ENCODE assay signal across 20 cellular contexts in the genomic region with DNA sequence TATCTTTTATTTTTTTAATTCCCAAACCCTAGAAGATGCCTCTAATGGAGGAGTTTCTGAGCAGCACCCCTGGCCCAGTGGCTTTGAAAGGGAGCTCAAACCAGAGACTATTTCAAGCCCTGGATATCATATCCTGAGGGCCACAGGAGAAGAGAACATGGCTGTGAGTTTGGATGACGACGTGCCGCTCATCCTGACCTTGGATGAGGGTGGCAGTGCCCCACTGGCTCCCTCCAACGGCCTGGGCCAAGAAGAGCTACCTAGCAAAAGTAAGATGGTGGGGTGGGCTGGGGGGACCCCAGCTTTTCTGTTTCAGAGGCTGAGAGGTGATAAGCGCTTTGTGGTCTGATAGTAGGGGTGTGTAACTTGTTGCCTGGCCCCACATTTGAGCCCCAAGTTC. TPM values are rescaled to one million over a fixed set of nuclear protein-coding genes. Genes with fewer than 3 reads are reported as not detected.
DNase-seq lines count a peak whose midpoint lies in the region; ATAC-seq and TF ChIP-seq lines count a peak whose summit lies in the region.
"Had no signal": no experiment of that assay in that cellular context is flagged by ENCODE, and none has a peak within 500 bp of the region (broad histone marks: within the 10 kb centered on the region; RNA-seq: fewer than 3 reads in every experiment).

No MANE protein-coding gene starts in this region.

- H3K9ac ChIP-seq in SU-DHL-6 (ENCODE audit: low read length): no peak overlapping the region

- no peaks in the 10 kb centered on the region for H3K9me3 Mint-ChIP-seq in Caco-2 (ENCODE audit: unreplicated experiment)
- no peaks in the 10 kb centered on the region for H3K9me3 Mint-ChIP-seq in stimulated activated naive B cell treated with anti-CD40 and anti-IgM and Interleukin-4, amounts not matched to agents 10 μg/mL and 1 μg/mL and 100 μg/mL, for 72 hours
- H3K9me3 Mint-ChIP-seq: CD4-positive, alpha-beta memory T cell; central memory CD8-positive, alpha-beta T cell; IgD-negative memory B cell had no signal

- H3K36me3 ChIP-seq in Caco-2 (ENCODE audit: control insufficient read depth, insufficient read depth, low read length) (peaks cover 5% of the 10 kb centered on the region), SU-DHL-6 (ENCODE audit: low read length) (peaks cover 11% of the 10 kb centered on the region), esophagus squamous epithelium (peaks cover 0 to 55% (median under 1%) of the 10 kb centered on the region in 3 donors)

- H2AFZ ChIP-seq in SU-DHL-6 (ENCODE audit: low read depth, low read length, severe bottlenecking): no peak overlapping the region

- H3K4me1 Mint-ChIP-seq in Caco-2 (ENCODE audit: low read depth, unreplicated experiment): peaks cover 16% of the 10 kb centered on the region
- H3K4me1 Mint-ChIP-seq in stimulated activated naive B cell treated with anti-CD40 and anti-IgM and Interleukin-4, amounts not matched to agents 10 μg/mL and 1 μg/mL and 100 μg/mL, for 72 hours: peaks cover 36 to 69% of the 10 kb centered on the region in 2 donors

- H3F3A ChIP-seq in SU-DHL-6 (ENCODE audit: insufficient read depth): peaks cover 36% of the 10 kb centered on the region

- H3K4me1 ChIP-seq in Caco-2: peaks cover 59% of the 10 kb centered on the region
- peaks cover 44 to 92% (median 45%) of the 10 kb centered on the region in 3 donors for H3K4me1 ChIP-seq in esophagus squamous epithelium

- no peak for DNase-seq in Caco-2
- no peak for DNase-seq in esophagus squamous epithelium (lab: John Stamatoyannopoulos, UW)
- DNase-seq in stimulated activated naive B cell treated with anti-CD40 and anti-IgM and Interleukin-4, amounts not matched to agents 10 μg/mL and 1 μg/mL and 100 μg/mL, for 72 hours: no peak
- no peak for DNase-seq in NCI-H2196 (lab: John Stamatoyannopoulos, UW; ENCODE audit: unreplicated experiment)
- no peak for DNase-seq in foreskin fibroblast
- DNase-seq: activated CD4-positive, alpha-beta T cell treated with anti-CD3 and anti-CD28 coated beads, Interleukin-2, amount 50 U/mL, for 1 hour; activated gamma-delta T cell treated with Interleukin-2 at 50 U/mL for 16 hours; CD4-positive, alpha-beta memory T cell; DMS79 treated with DMSO at 0.1 percent for 48 hours; effector memory CD4-positive, alpha-beta T cell; glutamatergic neuron; NCI-H1694; NCI-H2227 treated with DMSO at 0.1 percent for 48 hours; NCI-H82; Peyer's patch had no signal

- no peak for TF ChIP-seq CTCF in Caco-2 (IDR thresholded peaks at IDR 0.05; ENCODE audit: insufficient read depth in 1 of 2, low read depth in 1 of 2, low read length in 1 of 2, severe bottlenecking in 1 of 2, unreplicated experiment in 1 of 2)
- TF ChIP-seq CTCF in SU-DHL-6 (IDR thresholded peaks at IDR 0.05; ENCODE audit: insufficient read depth, low read length, poor library complexity, severe bottlenecking): no peak
- no peak for TF ChIP-seq CTCF in esophagus squamous epithelium (IDR thresholded peaks at IDR 0.05)
- no peak for TF ChIP-seq CTCF in foreskin fibroblast (IDR thresholded peaks at IDR 0.05; ENCODE audit: low read depth, low read length)

- intact Hi-C loops in Caco-2 (cut with micrococcal nuclease; ENCODE audit: unreplicated experiment): no loop called here
- intact Hi-C loops in esophagus squamous epithelium (cut with DNase I): no loop called here

- H3K4me2 ChIP-seq in SU-DHL-6 (ENCODE audit: low read depth, low read length, poor library complexity, severe bottlenecking): no peak overlapping the region

- no peak for TF ChIP-seq POLR2A in esophagus squamous epithelium (IDR thresholded peaks at IDR 0.05)

- no peaks in the 10 kb centered on the region for H3K9me2 ChIP-seq in SU-DHL-6 (replicated peaks; ENCODE audit: insufficient read depth, low read length)

- CTCF ChIA-PET in Caco-2 (lab: Charles Lee): interaction anchor here (0.5 kb wide), 1 partner anchor 29 kb away, joined by 4 read pairs; no protein-coding TSS in a partner anchor

- H3K27me3 Mint-ChIP-seq in Caco-2 (ENCODE audit: insufficient read depth, unreplicated experiment): no peaks in the 10 kb centered on the region
- H3K27me3 Mint-ChIP-seq in stimulated activated naive B cell treated with anti-CD40 and anti-IgM and Interleukin-4, amounts not matched to agents 10 μg/mL and 1 μg/mL and 100 μg/mL, for 72 hours: no peaks in the 10 kb centered on the region
- H3K27me3 Mint-ChIP-seq: CD4-positive, alpha-beta memory T cell; central memory CD8-positive, alpha-beta T cell; IgD-negative memory B cell had no signal

- no peaks in the 10 kb centered on the region for H4K20me1 ChIP-seq in SU-DHL-6 (ENCODE audit: low read depth, low read length)

- H3K9me3 ChIP-seq in Caco-2 (no peaks in the 10 kb centered on the region), SU-DHL-6 (ENCODE audit: insufficient read depth, low read length) (no peaks in the 10 kb centered on the region), esophagus squamous epithelium (no peaks in the 10 kb centered on the region)
- H3K9me3 ChIP-seq: Peyer's patch had no signal

- peaks cover 24% of the 10 kb centered on the region for H3K79me2 ChIP-seq in SU-DHL-6 (ENCODE audit: insufficient read depth, low read length)

- H3K36me3 Mint-ChIP-seq in Caco-2 (ENCODE audit: insufficient read depth, unreplicated experiment): peaks cover 39% of the 10 kb centered on the region
- H3K36me3 Mint-ChIP-seq in stimulated activated naive B cell treated with anti-CD40 and anti-IgM and Interleukin-4, amounts not matched to agents 10 μg/mL and 1 μg/mL and 100 μg/mL, for 72 hours: peaks cover 49 to 59% of the 10 kb centered on the region in 2 donors

- no peak for ATAC-seq in stimulated activated naive B cell treated with anti-CD40 and anti-IgM and Interleukin-4, amounts not matched to agents 10 μg/mL and 1 μg/mL and 100 μg/mL, for 72 hours (replicated peaks)
- no peak for ATAC-seq in HG02973 (IDR thresholded peaks at IDR 0.05; ENCODE audit: unreplicated experiment)

- peak overlapping the region; percentile 95 for H3K27ac Mint-ChIP-seq in Caco-2 (ENCODE audit: unreplicated experiment)
- H3K27ac Mint-ChIP-seq in stimulated activated naive B cell treated with anti-CD40 and anti-IgM and Interleukin-4, amounts not matched to agents 10 μg/mL and 1 μg/mL and 100 μg/mL, for 72 hours: peak overlapping the region; percentile 93

- no peak overlapping the region for H3K4me3 Mint-ChIP-seq in Caco-2 (ENCODE audit: unreplicated experiment)
- no peak overlapping the region for H3K4me3 Mint-ChIP-seq in stimulated activated naive B cell treated with anti-CD40 and anti-IgM and Interleukin-4, amounts not matched to agents 10 μg/mL and 1 μg/mL and 100 μg/mL, for 72 hours
- H3K4me3 Mint-ChIP-seq: CD4-positive, alpha-beta memory T cell; central memory CD8-positive, alpha-beta T cell; IgD-negative memory B cell had no signal

- H3K27ac ChIP-seq in SU-DHL-6 (ENCODE audit: low read depth, low read length): peak overlapping the region; percentile 19; the same call in 1 of the 2 replicates
- peak overlapping the region in 3 of 4 donors; percentile 15 to 84 (median 83) for H3K27ac ChIP-seq in esophagus squamous epithelium
- H3K27ac ChIP-seq: Peyer's patch had no signal

- POLR2A ChIA-PET in Caco-2 (lab: Charles Lee): interaction anchor here (0.6 kb wide), 1 partner anchor 29 kb away, joined by 4 read pairs; no protein-coding TSS in a partner anchor

- H3K4me3 ChIP-seq in Caco-2 (ENCODE audit: low read depth, low read length): no peak overlapping the region
- H3K4me3 ChIP-seq in SU-DHL-6 (ENCODE audit: insufficient read depth, low read length, poor library complexity, severe bottlenecking): no peak overlapping the region
- no peak overlapping the region for H3K4me3 ChIP-seq in esophagus squamous epithelium
- no peak overlapping the region for H3K4me3 ChIP-seq in foreskin fibroblast (ENCODE audit: low read depth in 1 of 2, low read length in 2 of 2)
- H3K4me3 ChIP-seq: lung, Peyer's patch had no signal

- no CpG with 5 or more reads among the region's 5 CpGs for WGBS in esophagus squamous epithelium, 2 donors

- BruUV-seq in Caco-2 (replicated peaks; lab: Mats Ljungman, UMichigan): no TSS peak

- H3K27me3 ChIP-seq in Caco-2 (replicated peaks; ENCODE audit: control insufficient read depth, insufficient read depth, low read length) (no peaks in the 10 kb centered on the region), SU-DHL-6 (ENCODE audit: low read length) (no peaks in the 10 kb centered on the region), esophagus squamous epithelium (no peaks in the 10 kb centered on the region)
- H3K27me3 ChIP-seq: Peyer's patch had no signal

RNA-seq across cellular contexts. Expression of a gene that starts 5.4 kb away (rescaled TPM):
- total RNA-seq in Caco-2 (2022) (54.4 and 55.9 TPM in 2 replicates), esophagus squamous epithelium (10 to 100 TPM; 15.5 to 48.8 (median 34.5) TPM)

RNA-seq across cellular contexts. Expression of a gene that starts 41.2 kb away (rescaled TPM):
- total RNA-seq in Caco-2 (2022) (32.7 and 33.6 TPM in 2 replicates), esophagus squamous epithelium (10 to 100 TPM; 17.0 to 30.0 (median 20.3) TPM)

RNA-seq across cellular contexts. Expression of a gene that starts 41.4 kb away (rescaled TPM):
- total RNA-seq in Caco-2 (2022): 101 and 110 TPM in 2 replicates
- total RNA-seq in esophagus squamous epithelium: 10 to 100 TPM; 35.3 to 80.5 (median 65.2) TPM
